ENCODE assay signal across 12 cellular contexts in the genomic region with DNA sequence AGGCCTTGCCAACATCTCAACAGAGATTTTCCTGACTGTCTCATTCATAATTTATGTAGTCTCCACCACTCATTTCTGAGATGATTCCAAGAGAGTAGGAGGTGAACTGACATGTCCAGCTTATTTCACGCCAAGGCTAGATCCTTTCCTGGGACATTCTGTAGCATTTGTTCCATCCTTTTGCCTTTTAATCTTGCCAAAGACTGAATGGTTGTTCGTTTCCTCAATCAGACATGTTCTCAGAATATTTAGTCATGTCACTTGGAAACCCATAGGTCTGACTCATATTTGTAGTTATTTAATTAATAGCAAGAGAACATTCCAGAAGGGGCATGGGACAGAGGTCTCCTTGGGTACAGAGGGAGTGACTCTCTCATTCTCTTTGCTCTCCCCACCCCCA.
A peak's percentile ranks its signal among the peaks of the same experiment; 100 is the strongest.
DNase-seq lines count a peak whose midpoint lies in the region; ATAC-seq and TF ChIP-seq lines count a peak whose summit lies in the region.
"Had no signal": no experiment of that assay in that cellular context is flagged by ENCODE, and none has a peak within 500 bp of the region (broad histone marks: within the 10 kb centered on the region; RNA-seq: fewer than 3 reads in every experiment).

No MANE protein-coding gene starts in this region.

- H2BK15ac ChIP-seq in IMR-90 (ENCODE audit: low read depth, low read length): no peak overlapping the region

- H3K4ac ChIP-seq in IMR-90 (ENCODE audit: low read depth, low read length): peak overlapping the region; percentile 43; the same call in 1 of the 2 replicates

- H4K91ac ChIP-seq in IMR-90 (ENCODE audit: insufficient read depth, low read depth, low read length): no peak overlapping the region

- no peak overlapping the region for H2AK9ac ChIP-seq in IMR-90 (replicated peaks; ENCODE audit: low read depth, low read length, poor library complexity)

- peaks cover 6% of the 10 kb centered on the region; the same call in 1 of the 2 replicates for H3K9me1 ChIP-seq in IMR-90 (ENCODE audit: insufficient read depth, low read length)

- TF ChIP-seq POLR2A in IMR-90 (IDR thresholded peaks at IDR 0.05; ENCODE audit: low read depth, low read length): no peak

- no peaks in the 10 kb centered on the region for H4K20me1 ChIP-seq in IMR-90 (ENCODE audit: insufficient read depth, low read length)

- H3K4me3 ChIP-seq in IMR-90 (ENCODE audit: insufficient read depth, low read depth, low read length) (no peak overlapping the region), tibial artery (no peak overlapping the region)
- H3K4me3 ChIP-seq: cardiac muscle cell had no signal

- WGBS in IMR-90 (ENCODE audit: extremely low coverage in 2 of 2, insufficient read length in 1 of 2), 2 experiments: no CpG with 5 or more reads among the region's 2 CpGs

- dilution Hi-C loops in IMR-90 (cut with HindIII; ENCODE audit: low sequenced_read_pairs, unreplicated experiment): no loop called here

- H3K9ac ChIP-seq in IMR-90 (ENCODE audit: low read depth, low read length): no peak overlapping the region

- no peak overlapping the region for H4K8ac ChIP-seq in IMR-90 (ENCODE audit: low read depth in 2 of 2, low read length in 2 of 2)

- no peak overlapping the region for H2AK5ac ChIP-seq in IMR-90 (ENCODE audit: low read depth, low read length)

- H3K27ac ChIP-seq in IMR-90 (ENCODE audit: insufficient read depth, low read length): no peak overlapping the region
- H3K27ac ChIP-seq in tibial artery: peak overlapping the region; percentile 61 to 66
- H3K27ac ChIP-seq: cardiac muscle cell, VCaP had no signal

- BruUV-seq in IMR-90 (replicated peaks; lab: Mats Ljungman, UMichigan): no TSS peak

- DNase-seq in IMR-90 (peak; percentile 15), dermis blood vessel endothelial cell (peak; percentile 33), kidney tubule cell (ENCODE audit: low spot score) (peak; percentile 62), tibial artery (no peak), NCI-H128 (lab: John Stamatoyannopoulos, UW; ENCODE audit: unreplicated experiment) (no peak), 8988T (no peak), KBM-7 (no peak)
- DNase-seq: activated T-cell treated with anti-CD3 and anti-CD28 coated beads, Interleukin-2, amount 50 U/mL, for 1 hour; MM.1S; NCI-H510A treated with DMSO at 0.1 percent for 48 hours had no signal

- peak overlapping the region; percentile 51; the same call in 1 of the 2 replicates for H3K4me2 ChIP-seq in IMR-90 (ENCODE audit: low read depth, low read length)

- H3K27me3 ChIP-seq in IMR-90 (ENCODE audit: control insufficient read depth, insufficient read depth, low read length) (no peaks in the 10 kb centered on the region), tibial artery (no peaks in the 10 kb centered on the region)
- H3K27me3 ChIP-seq: cardiac muscle cell had no signal

- ATAC-seq in IMR-90 (ENCODE audit: low read depth): peak; percentile 48

- H3K36me3 ChIP-seq in IMR-90 (ENCODE audit: control insufficient read depth, insufficient read depth, low read length) (no peaks in the 10 kb centered on the region), tibial artery (peaks cover 6 to 22% (median 8%) of the 10 kb centered on the region in 3 donors)
- H3K36me3 ChIP-seq: cardiac muscle cell had no signal

- TF ChIP-seq RAD21 in IMR-90 (IDR thresholded peaks at IDR 0.05; ENCODE audit: low read length): no peak

- no peak overlapping the region for H3K14ac ChIP-seq in IMR-90 (replicated peaks; ENCODE audit: low read depth, low read length)

- H3K9me3 ChIP-seq in IMR-90 (ENCODE audit: control insufficient read depth, insufficient read depth, low read length) (no peaks in the 10 kb centered on the region), tibial artery (no peaks in the 10 kb centered on the region)

- H3K79me1 ChIP-seq in IMR-90 (ENCODE audit: low read depth in 1 of 2, low read length in 2 of 2): no peaks in the 10 kb centered on the region

- H2AFZ ChIP-seq in IMR-90 (replicated peaks; ENCODE audit: low read length, poor library complexity): no peak overlapping the region

- H3K56ac ChIP-seq in IMR-90 (ENCODE audit: extremely low read depth, insufficient read depth, low read length): no peak overlapping the region

- POLR2A ChIA-PET in IMR-90 (lab: Charles Lee; ENCODE audit: unreplicated experiment): no interaction called here

- H3K4me1 ChIP-seq in IMR-90 (ENCODE audit: control insufficient read depth, insufficient read depth, low read length) (peaks cover 3% of the 10 kb centered on the region; the same call in 1 of the 2 replicates), tibial artery (peaks cover 0 to 32% (median 17%) of the 10 kb centered on the region in 4 donors)

- intact Hi-C loops in IMR-90 (cut with micrococcal nuclease): no loop called here
- intact Hi-C loops in tibial artery (cut with DNase I; ENCODE audit: low total_unique reads): no loop called here

- H2BK120ac ChIP-seq in IMR-90 (ENCODE audit: low read depth, low read length): no peak overlapping the region

- H3K23ac ChIP-seq in IMR-90 (ENCODE audit: low read depth, low read length): no peak overlapping the region

- no peak overlapping the region for H2BK20ac ChIP-seq in IMR-90 (ENCODE audit: low read depth, low read length)

- no peak overlapping the region for H2BK5ac ChIP-seq in IMR-90 (ENCODE audit: low read depth, low read length, poor library complexity, severe bottlenecking)

- TF ChIP-seq CTCF in IMR-90 (conservative IDR thresholded peaks at IDR 0.05; ENCODE audit: low read depth, low read length): no peak
- no peak for TF ChIP-seq CTCF in tibial artery (IDR thresholded peaks at IDR 0.05)

- in situ Hi-C loops in IMR-90 (cut with MboI; ENCODE audit: low sequenced_read_pairs) (loop anchor here (25.0 kb wide), 1 partner anchor 1231 kb away; no protein-coding TSS in a partner anchor), KBM-7 (cut with MboI; ENCODE audit: low pct_unique_long_range_greater_than_20kb, low sequenced_read_pairs) (no loop called here)

- CTCF ChIA-PET in IMR-90 (lab: Yijun Ruan, JAX): interaction anchor here (1.3 kb wide), 1 partner anchor 10 kb away, joined by 4 read pairs; no protein-coding TSS in a partner anchor

- H3K18ac ChIP-seq in IMR-90 (ENCODE audit: low read depth, low read length): peak overlapping the region; percentile 88; the same call in 1 of the 2 replicates

- no peak overlapping the region; the same call in 1 of the 2 replicates for H4K5ac ChIP-seq in IMR-90 (ENCODE audit: low read depth, low read length)

TF ChIP-seq in IMR-90, 13 proteins besides CTCF, POLR2A, EP300 and RAD21:
- TF ChIP-seq FOS (IDR thresholded peaks at IDR 0.05; ENCODE audit: low read depth, low read length) (no peak), MAZ (IDR thresholded peaks at IDR 0.05; ENCODE audit: borderline replicate concordance, low read depth, low read length) (no peak), MXI1 (IDR thresholded peaks at IDR 0.05; ENCODE audit: borderline replicate concordance, low read depth, low read length) (no peak), RFX5 (IDR thresholded peaks at IDR 0.05; ENCODE audit: low read depth, low read length) (no peak), BHLHE40 (IDR thresholded peaks at IDR 0.05; ENCODE audit: low read depth, low read length) (no peak), RCOR1 (IDR thresholded peaks at IDR 0.05; ENCODE audit: insufficient replicate concordance, low read length) (no peak), MAFK (IDR thresholded peaks at IDR 0.05; ENCODE audit: low read depth, low read length) (no peak), NFE2L2 (IDR thresholded peaks at IDR 0.05; ENCODE audit: low read depth, low read length) (no peak), CEBPB (IDR thresholded peaks at IDR 0.05; ENCODE audit: low read depth, low read length) (no peak), SMC3 (IDR thresholded peaks at IDR 0.05; ENCODE audit: low read depth, low read length) (no peak), CHD1 (IDR thresholded peaks at IDR 0.05; ENCODE audit: low read depth, low read length) (no peak)
- TF ChIP-seq, protein P1, sequence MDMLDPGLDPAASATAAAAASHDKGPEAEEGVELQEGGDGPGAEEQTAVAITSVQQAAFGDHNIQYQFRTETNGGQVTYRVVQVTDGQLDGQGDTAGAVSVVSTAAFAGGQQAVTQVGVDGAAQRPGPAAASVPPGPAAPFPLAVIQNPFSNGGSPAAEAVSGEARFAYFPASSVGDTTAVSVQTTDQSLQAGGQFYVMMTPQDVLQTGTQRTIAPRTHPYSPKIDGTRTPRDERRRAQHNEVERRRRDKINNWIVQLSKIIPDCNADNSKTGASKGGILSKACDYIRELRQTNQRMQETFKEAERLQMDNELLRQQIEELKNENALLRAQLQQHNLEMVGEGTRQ (IDR thresholded peaks at IDR 0.05; ENCODE audit: low read depth, low read length): no peak
- TF ChIP-seq, protein P2, sequence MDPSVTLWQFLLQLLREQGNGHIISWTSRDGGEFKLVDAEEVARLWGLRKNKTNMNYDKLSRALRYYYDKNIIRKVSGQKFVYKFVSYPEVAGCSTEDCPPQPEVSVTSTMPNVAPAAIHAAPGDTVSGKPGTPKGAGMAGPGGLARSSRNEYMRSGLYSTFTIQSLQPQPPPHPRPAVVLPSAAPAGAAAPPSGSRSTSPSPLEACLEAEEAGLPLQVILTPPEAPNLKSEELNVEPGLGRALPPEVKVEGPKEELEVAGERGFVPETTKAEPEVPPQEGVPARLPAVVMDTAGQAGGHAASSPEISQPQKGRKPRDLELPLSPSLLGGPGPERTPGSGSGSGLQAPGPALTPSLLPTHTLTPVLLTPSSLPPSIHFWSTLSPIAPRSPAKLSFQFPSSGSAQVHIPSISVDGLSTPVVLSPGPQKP (IDR thresholded peaks at IDR 0.05; ENCODE audit: borderline replicate concordance, low read depth, low read length): no peak

Comparison
In these comparisons a context has a peak if more than half of its experiments do, and no peak if none do; other contexts are left out.
1. DNase-seq: peak in IMR-90 (single experiment), dermis blood vessel endothelial cell (single experiment) and kidney tubule cell (single experiment); none in tibial artery (0 of 2), NCI-H128 (single experiment), 8988T (single experiment) and KBM-7 (single experiment).